In the genomic region with DNA sequence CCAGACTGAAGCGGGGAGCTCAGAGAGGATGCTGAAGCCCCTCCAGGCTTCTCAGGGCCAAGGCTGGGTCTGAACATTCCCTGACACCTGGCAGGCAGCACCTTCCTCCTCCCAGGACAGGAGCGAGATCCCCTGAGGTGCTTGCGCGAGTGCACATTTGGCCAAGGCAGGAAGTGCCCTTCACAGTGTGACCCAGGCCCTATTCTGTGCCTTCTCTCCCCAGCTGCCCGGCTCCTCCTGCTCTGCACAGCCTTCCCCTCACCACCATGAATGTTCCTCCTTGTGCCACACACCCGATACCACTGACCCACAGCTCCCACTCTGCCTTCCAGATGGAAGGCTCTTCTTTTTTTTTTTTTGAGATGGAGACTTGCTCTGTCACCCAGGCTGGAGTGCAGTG, we compare ENCODE assay signal across 1 cellular context.
TF ChIP-seq lines count a peak whose summit lies in the region.

No MANE protein-coding gene starts in this region.

TF ChIP-seq in SK-N-SH, 30 proteins besides CTCF, POLR2A, EP300 and RAD21 (continued from another document):
- TF ChIP-seq, protein P1, sequence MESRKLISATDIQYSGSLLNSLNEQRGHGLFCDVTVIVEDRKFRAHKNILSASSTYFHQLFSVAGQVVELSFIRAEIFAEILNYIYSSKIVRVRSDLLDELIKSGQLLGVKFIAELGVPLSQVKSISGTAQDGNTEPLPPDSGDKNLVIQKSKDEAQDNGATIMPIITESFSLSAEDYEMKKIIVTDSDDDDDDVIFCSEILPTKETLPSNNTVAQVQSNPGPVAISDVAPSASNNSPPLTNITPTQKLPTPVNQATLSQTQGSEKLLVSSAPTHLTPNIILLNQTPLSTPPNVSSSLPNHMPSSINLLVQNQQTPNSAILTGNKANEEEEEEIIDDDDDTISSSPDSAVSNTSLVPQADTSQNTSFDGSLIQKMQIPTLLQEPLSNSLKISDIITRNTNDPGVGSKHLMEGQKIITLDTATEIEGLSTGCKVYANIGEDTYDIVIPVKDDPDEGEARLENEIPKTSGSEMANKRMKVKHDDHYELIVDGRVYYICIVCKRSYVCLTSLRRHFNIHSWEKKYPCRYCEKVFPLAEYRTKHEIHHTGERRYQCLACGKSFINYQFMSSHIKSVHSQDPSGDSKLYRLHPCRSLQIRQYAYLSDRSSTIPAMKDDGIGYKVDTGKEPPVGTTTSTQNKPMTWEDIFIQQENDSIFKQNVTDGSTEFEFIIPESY (IDR thresholded peaks at IDR 0.05; ENCODE audit: borderline replicate concordance, low read depth): no peak
- no peak for TF ChIP-seq RCOR1 (IDR thresholded peaks at IDR 0.05; ENCODE audit: low read length)
- TF ChIP-seq TAF1 (IDR thresholded peaks at IDR 0.05; ENCODE audit: borderline replicate concordance, low read depth, low read length): no peak
- TF ChIP-seq, protein P2, sequence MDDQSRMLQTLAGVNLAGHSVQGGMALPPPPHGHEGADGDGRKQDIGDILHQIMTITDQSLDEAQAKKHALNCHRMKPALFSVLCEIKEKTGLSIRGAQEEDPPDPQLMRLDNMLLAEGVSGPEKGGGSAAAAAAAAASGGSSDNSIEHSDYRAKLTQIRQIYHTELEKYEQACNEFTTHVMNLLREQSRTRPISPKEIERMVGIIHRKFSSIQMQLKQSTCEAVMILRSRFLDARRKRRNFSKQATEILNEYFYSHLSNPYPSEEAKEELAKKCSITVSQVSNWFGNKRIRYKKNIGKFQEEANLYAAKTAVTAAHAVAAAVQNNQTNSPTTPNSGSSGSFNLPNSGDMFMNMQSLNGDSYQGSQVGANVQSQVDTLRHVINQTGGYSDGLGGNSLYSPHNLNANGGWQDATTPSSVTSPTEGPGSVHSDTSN (IDR thresholded peaks at IDR 0.05): no peak
- TF ChIP-seq, protein P3, sequence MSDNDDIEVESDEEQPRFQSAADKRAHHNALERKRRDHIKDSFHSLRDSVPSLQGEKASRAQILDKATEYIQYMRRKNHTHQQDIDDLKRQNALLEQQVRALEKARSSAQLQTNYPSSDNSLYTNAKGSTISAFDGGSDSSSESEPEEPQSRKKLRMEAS (IDR thresholded peaks at IDR 0.05; ENCODE audit: low read depth): no peak
- TF ChIP-seq TEAD4 (IDR thresholded peaks at IDR 0.05; ENCODE audit: borderline replicate concordance, insufficient read depth): no peak
- no peak for TF ChIP-seq MXI1 (IDR thresholded peaks at IDR 0.05; ENCODE audit: low read depth, low read length)
- TF ChIP-seq JUND (IDR thresholded peaks at IDR 0.05): no peak
- no peak for TF ChIP-seq MEF2A (IDR thresholded peaks at IDR 0.05; ENCODE audit: borderline replicate concordance, low read depth)
- TF ChIP-seq, protein P4, sequence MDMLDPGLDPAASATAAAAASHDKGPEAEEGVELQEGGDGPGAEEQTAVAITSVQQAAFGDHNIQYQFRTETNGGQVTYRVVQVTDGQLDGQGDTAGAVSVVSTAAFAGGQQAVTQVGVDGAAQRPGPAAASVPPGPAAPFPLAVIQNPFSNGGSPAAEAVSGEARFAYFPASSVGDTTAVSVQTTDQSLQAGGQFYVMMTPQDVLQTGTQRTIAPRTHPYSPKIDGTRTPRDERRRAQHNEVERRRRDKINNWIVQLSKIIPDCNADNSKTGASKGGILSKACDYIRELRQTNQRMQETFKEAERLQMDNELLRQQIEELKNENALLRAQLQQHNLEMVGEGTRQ (IDR thresholded peaks at IDR 0.05; ENCODE audit: borderline replicate concordance, low read depth, low read length): no peak
- TF ChIP-seq, protein P5, sequence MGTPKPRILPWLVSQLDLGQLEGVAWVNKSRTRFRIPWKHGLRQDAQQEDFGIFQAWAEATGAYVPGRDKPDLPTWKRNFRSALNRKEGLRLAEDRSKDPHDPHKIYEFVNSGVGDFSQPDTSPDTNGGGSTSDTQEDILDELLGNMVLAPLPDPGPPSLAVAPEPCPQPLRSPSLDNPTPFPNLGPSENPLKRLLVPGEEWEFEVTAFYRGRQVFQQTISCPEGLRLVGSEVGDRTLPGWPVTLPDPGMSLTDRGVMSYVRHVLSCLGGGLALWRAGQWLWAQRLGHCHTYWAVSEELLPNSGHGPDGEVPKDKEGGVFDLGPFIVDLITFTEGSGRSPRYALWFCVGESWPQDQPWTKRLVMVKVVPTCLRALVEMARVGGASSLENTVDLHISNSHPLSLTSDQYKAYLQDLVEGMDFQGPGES (IDR thresholded peaks at IDR 0.05; ENCODE audit: low read depth, low read length): no peak
- TF ChIP-seq TCF12 (IDR thresholded peaks at IDR 0.05): no peak
- no peak for TF ChIP-seq FOSL2 (IDR thresholded peaks at IDR 0.05; ENCODE audit: borderline replicate concordance, low read depth)
- no peak for TF ChIP-seq YY1 (IDR thresholded peaks at IDR 0.05; ENCODE audit: low read depth)
- TF ChIP-seq CHD2 (IDR thresholded peaks at IDR 0.05; ENCODE audit: low read length, partially characterized antibody): no peak
- TF ChIP-seq EZH2phosphoT487 (IDR thresholded peaks at IDR 0.05; ENCODE audit: borderline replicate concordance, low read depth): no peak
- TF ChIP-seq RFX5 (IDR thresholded peaks at IDR 0.05; ENCODE audit: low read length): no peak
- no peak for TF ChIP-seq GATA2 (CRISPR knock-in tag; IDR thresholded peaks at IDR 0.05)
